ENCODE assay signal across 8 cellular contexts in genomic region chr16:69396187-69397061, GRCh38. TPM values are rescaled to one million over a fixed set of nuclear protein-coding genes. Genes with fewer than 3 reads are reported as not detected.
DNase-seq lines count a peak whose midpoint lies in the region; ATAC-seq and TF ChIP-seq lines count a peak whose summit lies in the region.

No MANE protein-coding gene starts in this region.

- peak; percentile 51 for TF ChIP-seq CTCF in GM10266 (IDR thresholded peaks at IDR 0.05; ENCODE audit: control insufficient read depth, insufficient read depth, low read depth, missing control alignments)
- TF ChIP-seq CTCF in foreskin fibroblast (IDR thresholded peaks at IDR 0.05; ENCODE audit: low read depth, low read length) = peak; percentile 47

- peak overlapping the region in 1 of 2 donors; percentile 26 for H3K4me3 ChIP-seq in foreskin fibroblast (ENCODE audit: low read depth in 1 of 2, low read length in 2 of 2)

- ATAC-seq in GM19023 (IDR thresholded peaks at IDR 0.05; ENCODE audit: unreplicated experiment) = no peak

- DNase-seq in GM10266 (ENCODE audit: extremely low spot score) = peak; percentile 59
- peak; percentile 92 for DNase-seq in LoVo (ENCODE audit: low spot score)
- peak; percentile 94 for DNase-seq in SIG-M5 (lab: John Stamatoyannopoulos, UW)
- peak; percentile 83 for DNase-seq in activated effector memory CD4-positive, alpha-beta T cell treated with anti-CD3 and anti-CD28 coated beads, Interleukin-2, amount 50 U/mL, for 16 hours
- peak; percentile 86 to 94 for DNase-seq in foreskin fibroblast
- DNase-seq in occipital lobe (lab: John Stamatoyannopoulos, UW) = peak; percentile 21

- H3K27ac ChIP-seq in temporal lobe (ENCODE audit: low read depth, low read length) = peak overlapping the region; percentile 79

RNA-seq across cellular contexts. Expression of gene TERF2, which starts 10.6 kb away (rescaled TPM):
- total RNA-seq in occipital lobe (70.7 TPM), temporal lobe (37.4 TPM)

RNA-seq across cellular contexts. Expression of gene CYB5B, which starts 28.0 kb away (rescaled TPM):
- total RNA-seq in occipital lobe = 45.4 TPM
- total RNA-seq in temporal lobe = 31.0 TPM

RNA-seq across cellular contexts. Expression of gene TMED6, which starts 44.8 kb away (rescaled TPM):
- not detected for total RNA-seq in occipital lobe
- not detected for total RNA-seq in temporal lobe

RNA-seq across cellular contexts. Expression of gene NIP7, which starts 56.9 kb away (rescaled TPM):
- total RNA-seq in occipital lobe = 14.2 TPM
- 11.3 TPM for total RNA-seq in temporal lobe

RNA-seq across cellular contexts. Expression of gene COG8, which starts 57.1 kb away (rescaled TPM):
- total RNA-seq in occipital lobe (51.6 TPM), temporal lobe (32.9 TPM)

Comparison
In these comparisons a context has a peak if more than half of its experiments do, and no peak if none do; other contexts are left out.
1. DNase-seq: peak in every context shown above with its lines; median percentile 94 in SIG-M5; 92 in LoVo; 90 in foreskin fibroblast; 83 in activated effector memory CD4-positive, alpha-beta T cell treated with anti-CD3 and anti-CD28 coated beads, Interleukin-2, amount 50 U/mL, for 16 hours; 59 in GM10266; 21 in occipital lobe.